In genomic region chr18:50458796-50459195, GRCh38 we compare ENCODE assay signal across 26 cellular contexts.
"Had no signal": no experiment of that assay in that cellular context is flagged by ENCODE, and none has a peak within 500 bp of the region (broad histone marks: within the 10 kb centered on the region; RNA-seq: fewer than 3 reads in every experiment).

No MANE protein-coding gene starts in this region.

- H3K27me3 Mint-ChIP-seq: brain had no signal

- H3K27ac ChIP-seq: SJSA1 had no signal

- H3K27ac Mint-ChIP-seq: activated CD4-positive, alpha-beta memory T cell treated with anti-CD3 and anti-CD28 coated beads for 36 hours; activated CD4-positive, alpha-beta T cell treated with anti-CD3 and anti-CD28 coated beads, Interleukin-2, amount 10 ng/mL, durations not matched to agents 7 days and 5 days; activated naive CD4-positive, alpha-beta T cell treated with anti-CD3 and anti-CD28 coated beads, Interleukin-2, amount 50 U/mL, for 72 hours; brain had no signal

- H3K4me1 ChIP-seq: SJSA1 had no signal

- FAIRE-seq: astrocyte, RCC 7860 had no signal

- ATAC-seq: activated naive CD4-positive, alpha-beta T cell treated with anti-CD3 and anti-CD28 coated beads, Interleukin-2, amount 50 U/mL, for 72 hours; activated T-cell treated with anti-CD3 and anti-CD28 coated beads, Interleukin-2, amount 50 U/mL, for 4 hours; SK-N-SH treated with all-trans-retinoic acid at 6 μM for 48 hours had no signal

- DNase-seq: activated CD4-positive, alpha-beta memory T cell treated with anti-CD3 and anti-CD28 coated beads for 36 hours; activated CD4-positive, alpha-beta T cell treated with anti-CD3 and anti-CD28 coated beads, Interleukin-2, amount 10 ng/mL, durations not matched to agents 7 days and 5 days; activated CD4-positive, CD25-positive, alpha-beta regulatory T cell; activated CD8-positive, alpha-beta memory T cell treated with anti-CD3 and anti-CD28 coated beads for 24 hours; activated effector memory CD4-positive, alpha-beta T cell treated with anti-CD3 and anti-CD28 coated beads, Interleukin-2, amount 50 U/mL, for 16 hours; activated naive CD4-positive, alpha-beta T cell treated with Interleukin-2 at 50 U/mL for 16 hours; activated T-cell treated with anti-CD3 and anti-CD28 coated beads, Interleukin-2, amount 50 U/mL, for 4 hours; amygdala; KG1; NCI-H1092; NCI-H1436; NCI-H1694 treated with DMSO at 0.1 percent for 48 hours; NCI-H2029 treated with DMSO at 0.1 percent for 48 hours; NCI-H345; NCI-H510A; NCI-H526 treated with DMSO at 0.1 percent for 48 hours; NCI-H82; NK-92 treated with Interleukin-12 subunit alpha and Interleukin-12 subunit beta, amount 100 ng/mL, for 24 hours; SHP77; SW 1271 had no signal

- H3K9me3 ChIP-seq: SJSA1 had no signal

- H3K36me3 Mint-ChIP-seq: activated CD4-positive, alpha-beta memory T cell treated with anti-CD3 and anti-CD28 coated beads for 36 hours; activated naive CD4-positive, alpha-beta T cell treated with anti-CD3 and anti-CD28 coated beads, Interleukin-2, amount 50 U/mL, for 72 hours; brain had no signal

- H3K9me3 Mint-ChIP-seq: activated CD4-positive, alpha-beta memory T cell treated with anti-CD3 and anti-CD28 coated beads for 36 hours; activated CD4-positive, alpha-beta T cell treated with anti-CD3 and anti-CD28 coated beads, Interleukin-2, amount 10 ng/mL, durations not matched to agents 7 days and 5 days; activated T-cell treated with anti-CD3 and anti-CD28 coated beads, Interleukin-2, amount 50 U/mL, for 4 hours; brain had no signal

- H3K4me1 Mint-ChIP-seq: activated CD4-positive, alpha-beta T cell treated with anti-CD3 and anti-CD28 coated beads, Interleukin-2, amount 10 ng/mL, durations not matched to agents 7 days and 5 days had no signal

- H3K4me3 Mint-ChIP-seq: activated CD4-positive, alpha-beta memory T cell treated with anti-CD3 and anti-CD28 coated beads for 36 hours; activated CD4-positive, alpha-beta T cell treated with anti-CD3 and anti-CD28 coated beads, Interleukin-2, amount 10 ng/mL, durations not matched to agents 7 days and 5 days; activated T-cell treated with anti-CD3 and anti-CD28 coated beads, Interleukin-2, amount 50 U/mL, for 4 hours; brain had no signal

- H3K4me3 ChIP-seq: SJSA1 had no signal

- H3K36me3 ChIP-seq: SJSA1 had no signal
